29 cellular contexts compared by ENCODE assay signal in the genomic region with DNA sequence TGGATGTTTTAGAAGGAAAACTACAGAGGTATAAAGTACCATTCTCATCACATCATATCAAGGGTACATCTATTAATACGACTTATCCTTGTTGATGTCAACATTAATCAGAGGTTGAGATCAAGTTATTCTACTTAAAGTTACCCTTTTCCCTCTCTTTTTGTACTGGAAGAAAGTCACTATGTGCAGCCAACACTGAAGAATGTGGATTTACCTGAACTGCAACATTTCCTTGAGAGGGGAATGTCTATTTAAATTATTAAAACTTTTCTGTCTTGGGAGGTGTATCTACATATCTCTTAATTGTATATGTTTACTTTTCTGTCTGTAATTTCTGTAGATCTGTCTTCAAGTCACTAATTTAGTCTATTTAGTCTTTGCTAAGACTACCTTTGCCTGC.
"Had no signal": no experiment of that assay in that cellular context is flagged by ENCODE, and none has a peak within 500 bp of the region (broad histone marks: within the 10 kb centered on the region; RNA-seq: fewer than 3 reads in every experiment).

No MANE protein-coding gene starts in this region.

- H3K27me3 ChIP-seq: brain microvascular endothelial cell, colonic mucosa, esophagus muscularis mucosa, foreskin keratinocyte, gastrocnemius medialis had no signal

- H3K36me3 ChIP-seq: brain microvascular endothelial cell, colonic mucosa, esophagus muscularis mucosa, gastrocnemius medialis had no signal

- DNase-seq: activated CD4-positive, alpha-beta memory T cell treated with anti-CD3 and anti-CD28 coated beads, Interleukin-2, amount 10 ng/mL, durations not matched to agents 7 days and 5 days; activated CD4-positive, alpha-beta T cell treated with anti-CD3 and anti-CD28 coated beads for 1 hour; activated CD4-positive, alpha-beta T cell treated with anti-CD3 and anti-CD28 coated beads for 4 hours; activated CD4-positive, alpha-beta T cell treated with anti-CD3 and anti-CD28 coated beads, Interleukin-2, amount 10 ng/mL, durations not matched to agents 7 days and 5 days; activated CD4-positive, alpha-beta T cell treated with anti-CD3 and anti-CD28 coated beads, Interleukin-2, amount 50 U/mL, for 4 hours; activated CD8-positive, alpha-beta memory T cell treated with anti-CD3 and anti-CD28 coated beads, Interleukin-2, amount 50 U/mL, for 48 hours; activated gamma-delta T cell; activated naive CD4-positive, alpha-beta T cell; activated naive CD4-positive, alpha-beta T cell treated with anti-CD3 and anti-CD28 coated beads, Interleukin-2, amount 10 ng/mL, durations not matched to agents 7 days and 5 days; activated T-cell treated with anti-CD3 and anti-CD28 coated beads for 4 hours; activated T-cell treated with anti-CD3 and anti-CD28 coated beads, Interleukin-2, amount 50 U/mL, for 24 hours; activated T-cell treated with anti-CD3 and anti-CD28 coated beads, Interleukin-2, amount 50 U/mL, for 72 hours; amniotic stem cell; anterior cingulate cortex; brain microvascular endothelial cell; caudate nucleus; cerebellar nuclear complex; colonic mucosa; effector CD8-positive, alpha-beta T cell; erythroblast; foreskin keratinocyte; gastrocnemius medialis; glutamatergic neuron; T-helper 2 cell had no signal

- ATAC-seq: activated T-cell treated with anti-CD3 and anti-CD28 coated beads, Interleukin-2, amount 50 U/mL, for 72 hours; foreskin keratinocyte; gastrocnemius medialis; WTC11 had no signal

- H3K27ac ChIP-seq: brain microvascular endothelial cell, colonic mucosa, esophagus muscularis mucosa, foreskin keratinocyte, VCaP had no signal

- H3K9me3 ChIP-seq: colonic mucosa, esophagus muscularis mucosa, gastrocnemius medialis had no signal

- FAIRE-seq: astrocyte, endometrium had no signal

- H3K4me3 ChIP-seq: colonic mucosa, esophagus muscularis mucosa, gastrocnemius medialis had no signal
